Comparison of ENCODE assay signal across 16 cellular contexts in genomic region chr22:25452116-25452700, GRCh38.
DNase-seq lines count a peak whose midpoint lies in the region; FAIRE-seq and TF ChIP-seq lines count a peak whose summit lies in the region.
"Had no signal": no experiment of that assay in that cellular context is flagged by ENCODE, and none has a peak within 500 bp of the region (broad histone marks: within the 10 kb centered on the region; RNA-seq: fewer than 3 reads in every experiment).

No MANE protein-coding gene starts in this region.

- no peaks in the 10 kb centered on the region for H4K20me1 ChIP-seq in OCI-LY1 (ENCODE audit: insufficient read depth, low read length)
- H4K20me1 ChIP-seq in SK-N-SH (ENCODE audit: insufficient read depth), result no peaks in the 10 kb centered on the region

- peaks cover 42% of the 10 kb centered on the region for H3K4me1 ChIP-seq in OCI-LY1 (ENCODE audit: insufficient read depth, low read length, severe bottlenecking)
- H3K4me1 ChIP-seq in kidney (ENCODE audit: control insufficient read depth in 1 of 2, insufficient read depth in 1 of 2, low read depth in 1 of 2, low read length in 2 of 2), result peaks cover 0 to 5% of the 10 kb centered on the region in 2 donors
- H3K4me1 ChIP-seq in SK-N-SH (ENCODE audit: control insufficient read depth in 1 of 2, insufficient read depth in 2 of 2, low read depth in 1 of 2, low read length in 1 of 2), result peaks cover 0 to 2% of the 10 kb centered on the region in 2 experiments; a peak in 1 of 4 replicates

- POLR2A ChIA-PET in SK-N-SH (lab: Yijun Ruan, JAX), result no interaction called here

- H3K9me3 ChIP-seq in OCI-LY1 (ENCODE audit: low read length), result no peaks in the 10 kb centered on the region
- no peaks in the 10 kb centered on the region for H3K9me3 ChIP-seq in kidney (ENCODE audit: control insufficient read depth in 1 of 2, low read length in 2 of 2)
- no peaks in the 10 kb centered on the region for H3K9me3 ChIP-seq in SK-N-SH
- H3K9me3 ChIP-seq: ovary, thyroid gland had no signal

- no peak for TF ChIP-seq EP300 in SK-N-SH (IDR thresholded peaks at IDR 0.05; ENCODE audit: borderline replicate concordance in 1 of 2, low read depth in 1 of 2, low read length in 1 of 2)

- H2AFZ ChIP-seq in OCI-LY1 (ENCODE audit: low read length), result no peak overlapping the region
- no peak overlapping the region for H2AFZ ChIP-seq in SK-N-SH (ENCODE audit: low read depth)

- WGBS in SK-N-SH (ENCODE audit: low lambda C conversion rate), result 74% methylated on average over 10 of the region's 10 CpGs

- peak overlapping the region; percentile 18; the same call in 1 of the 2 replicates for H3K9ac ChIP-seq in OCI-LY1 (ENCODE audit: low read length)
- H3K9ac ChIP-seq in kidney (ENCODE audit: low read length in 2 of 2), result no peak overlapping the region
- no peak overlapping the region for H3K9ac ChIP-seq in SK-N-SH

- H3K9me2 ChIP-seq in OCI-LY1 (ENCODE audit: low read depth, low read length), result no peaks in the 10 kb centered on the region
- H3K9me2 ChIP-seq in SK-N-SH, result no peaks in the 10 kb centered on the region

- H3K4me3 Mint-ChIP-seq in T-helper 2 cell treated with Interferon-gamma antibody and Interleukin-4, amounts not matched to agents 5 μg/mL and 100 μg/mL, for 36 hours, result peak overlapping the region; percentile 60
- H3K4me3 Mint-ChIP-seq in dendritic cell treated with granulocyte-macrophage colony-stimulating factor and Interleukin-4, amounts not matched to agents 40 ng/mL and 50 ng/mL, for 4 days, result no peak overlapping the region
- H3K4me3 Mint-ChIP-seq in nephron progenitor cell, result peak overlapping the region; percentile 16

- H3K79me2 ChIP-seq in OCI-LY1 (ENCODE audit: insufficient read depth, low read length), result peaks cover 62% of the 10 kb centered on the region
- H3K79me2 ChIP-seq in SK-N-SH (ENCODE audit: insufficient read depth), result peaks cover 44% of the 10 kb centered on the region

- no peak for TF ChIP-seq RAD21 in SK-N-SH (IDR thresholded peaks at IDR 0.05; ENCODE audit: low read length)

- H3K4me2 ChIP-seq in OCI-LY1 (ENCODE audit: low read length) (peak overlapping the region; percentile 34; the same call in 1 of the 2 replicates), SK-N-SH (no peak overlapping the region)

- peak overlapping the region; percentile 22 for H3K27ac Mint-ChIP-seq in T-helper 2 cell treated with Interferon-gamma antibody and Interleukin-4, amounts not matched to agents 5 μg/mL and 100 μg/mL, for 36 hours
- H3K27ac Mint-ChIP-seq in dendritic cell treated with granulocyte-macrophage colony-stimulating factor and Interleukin-4, amounts not matched to agents 40 ng/mL and 50 ng/mL, for 4 days, result peak overlapping the region; percentile 16
- no peak overlapping the region for H3K27ac Mint-ChIP-seq in nephron progenitor cell

- H3K9me3 Mint-ChIP-seq in T-helper 2 cell treated with Interferon-gamma antibody and Interleukin-4, amounts not matched to agents 5 μg/mL and 100 μg/mL, for 36 hours, result no peaks in the 10 kb centered on the region
- H3K9me3 Mint-ChIP-seq in dendritic cell treated with granulocyte-macrophage colony-stimulating factor and Interleukin-4, amounts not matched to agents 40 ng/mL and 50 ng/mL, for 4 days, result no peaks in the 10 kb centered on the region
- H3K9me3 Mint-ChIP-seq in nephron progenitor cell, result no peaks in the 10 kb centered on the region

- H3K27ac ChIP-seq in OCI-LY1 (ENCODE audit: low read depth, low read length, poor library complexity, severe bottlenecking) (no peak overlapping the region), kidney (ENCODE audit: low read depth in 2 of 2, low read length in 2 of 2) (no peak overlapping the region), SK-N-SH (ENCODE audit: low read depth in 2 of 2, low read length in 1 of 2) (no peak overlapping the region)

- H3K36me3 ChIP-seq in OCI-LY1 (ENCODE audit: insufficient read depth, low read length) (peaks cover 43% of the 10 kb centered on the region), kidney (ENCODE audit: control insufficient read depth in 1 of 2, insufficient read depth in 2 of 2, low read length in 2 of 2) (no peaks in the 10 kb centered on the region), SK-N-SH (replicated peaks in 1 of 2; ENCODE audit: control insufficient read depth in 1 of 2, insufficient read depth in 2 of 2, low read length in 1 of 2) (no peaks in the 10 kb centered on the region)
- H3K36me3 ChIP-seq: ovary, thyroid gland had no signal

- H3K27me3 ChIP-seq in OCI-LY1 (ENCODE audit: insufficient read depth, low read length), result no peaks in the 10 kb centered on the region
- no peaks in the 10 kb centered on the region for H3K27me3 ChIP-seq in SK-N-SH (ENCODE audit: insufficient read depth)
- H3K27me3 ChIP-seq: ovary, thyroid gland had no signal

- CTCF ChIA-PET in SK-N-SH (lab: Yijun Ruan, JAX), result no interaction called here

- FAIRE-seq in kidney (lab: Jason Lieb, UNC), result no peak

- H3F3A ChIP-seq in OCI-LY1 (ENCODE audit: insufficient read depth, low read length) (no peaks in the 10 kb centered on the region), SK-N-SH (replicated peaks; ENCODE audit: insufficient read depth) (no peaks in the 10 kb centered on the region)

- H3K4me3 ChIP-seq in OCI-LY1 (ENCODE audit: low read depth, low read length, poor library complexity, severe bottlenecking) (no peak overlapping the region), kidney (ENCODE audit: low read length in 2 of 2) (no peak overlapping the region), SK-N-SH (ENCODE audit: low read depth in 2 of 2, low read length in 1 of 2) (no peak overlapping the region)
- H3K4me3 ChIP-seq: ovary, thyroid gland had no signal

- no peak for DNase-seq in T-helper 2 cell treated with Interferon-gamma antibody and Interleukin-4, amounts not matched to agents 5 μg/mL and 100 μg/mL, for 36 hours (ENCODE audit: low spot score)
- DNase-seq in T-helper 2 cell (no peak), nephron progenitor cell (no peak), OCI-M2 (lab: John Stamatoyannopoulos, UW; ENCODE audit: unreplicated experiment) (no peak), kidney (no peak), SK-N-SH (no peak)
- DNase-seq: 8988T; activated CD4-positive, alpha-beta T cell treated with anti-CD3 and anti-CD28 coated beads, Interleukin-2, amount 50 U/mL, for 1 hour; activated naive CD4-positive, alpha-beta T cell treated with Interleukin-2 at 50 U/mL for 16 hours; mesendoderm; NCI-H1048; NCI-H446 treated with DMSO at 0.1 percent for 48 hours; ovary; thyroid gland had no signal

- no peak for TF ChIP-seq CTCF in OCI-LY1 (IDR thresholded peaks at IDR 0.05; ENCODE audit: low read length)
- no peak for TF ChIP-seq CTCF in nephron progenitor cell (IDR thresholded peaks at IDR 0.05)
- no peak for TF ChIP-seq CTCF in kidney (IDR thresholded peaks at IDR 0.05; ENCODE audit: borderline replicate concordance, extremely low read depth, insufficient read depth)
- no peak for TF ChIP-seq CTCF in SK-N-SH (IDR thresholded peaks at IDR 0.05)

- H3K36me3 Mint-ChIP-seq in T-helper 2 cell treated with Interferon-gamma antibody and Interleukin-4, amounts not matched to agents 5 μg/mL and 100 μg/mL, for 36 hours (ENCODE audit: low read depth), result peaks cover 36% of the 10 kb centered on the region
- peaks cover 72% of the 10 kb centered on the region for H3K36me3 Mint-ChIP-seq in dendritic cell treated with granulocyte-macrophage colony-stimulating factor and Interleukin-4, amounts not matched to agents 40 ng/mL and 50 ng/mL, for 4 days (ENCODE audit: low read depth)
- H3K36me3 Mint-ChIP-seq in nephron progenitor cell (ENCODE audit: low read depth), result peaks cover 32% of the 10 kb centered on the region

- intact Hi-C loops in dendritic cell treated with granulocyte-macrophage colony-stimulating factor and Interleukin-4, amounts not matched to agents 40 ng/mL and 50 ng/mL, for 4 days (cut with micrococcal nuclease), result no loop called here
- intact Hi-C loops in kidney (cut with DNase I), result no loop called here

- peaks cover 39% of the 10 kb centered on the region for H3K4me1 Mint-ChIP-seq in T-helper 2 cell treated with Interferon-gamma antibody and Interleukin-4, amounts not matched to agents 5 μg/mL and 100 μg/mL, for 36 hours (ENCODE audit: low read depth)
- H3K4me1 Mint-ChIP-seq in dendritic cell treated with granulocyte-macrophage colony-stimulating factor and Interleukin-4, amounts not matched to agents 40 ng/mL and 50 ng/mL, for 4 days (ENCODE audit: low read depth), result peaks cover 39% of the 10 kb centered on the region
- peaks cover 46% of the 10 kb centered on the region for H3K4me1 Mint-ChIP-seq in nephron progenitor cell

- no peaks in the 10 kb centered on the region for H3K27me3 Mint-ChIP-seq in T-helper 2 cell treated with Interferon-gamma antibody and Interleukin-4, amounts not matched to agents 5 μg/mL and 100 μg/mL, for 36 hours (ENCODE audit: low read depth)
- no peaks in the 10 kb centered on the region for H3K27me3 Mint-ChIP-seq in dendritic cell treated with granulocyte-macrophage colony-stimulating factor and Interleukin-4, amounts not matched to agents 40 ng/mL and 50 ng/mL, for 4 days
- H3K27me3 Mint-ChIP-seq in nephron progenitor cell (ENCODE audit: low read depth, poor library complexity), result no peaks in the 10 kb centered on the region

TF ChIP-seq in SK-N-SH, 30 proteins besides CTCF, POLR2A, EP300 and RAD21:
- TF ChIP-seq POLR2AphosphoS5 (IDR thresholded peaks at IDR 0.05; ENCODE audit: low read depth, low read length) (no peak), SMC3 (IDR thresholded peaks at IDR 0.05; ENCODE audit: low read depth, low read length) (no peak), USF1 (IDR thresholded peaks at IDR 0.05; ENCODE audit: borderline replicate concordance, low read depth) (no peak), MAX (IDR thresholded peaks at IDR 0.05; ENCODE audit: low read depth) (no peak), MXI1 (IDR thresholded peaks at IDR 0.05; ENCODE audit: low read depth, low read length) (no peak), FOSL2 (IDR thresholded peaks at IDR 0.05; ENCODE audit: borderline replicate concordance, low read depth) (no peak), JUND (IDR thresholded peaks at IDR 0.05) (no peak), RXRA (IDR thresholded peaks at IDR 0.05; ENCODE audit: borderline replicate concordance, low read depth) (no peak), GATA2 (CRISPR knock-in tag; IDR thresholded peaks at IDR 0.05) (no peak)
